35 cellular contexts compared by ENCODE assay signal in genomic region chr12:114850853-114851252, GRCh38.
"Had no signal": no experiment of that assay in that cellular context is flagged by ENCODE, and none has a peak within 500 bp of the region (broad histone marks: within the 10 kb centered on the region; RNA-seq: fewer than 3 reads in every experiment).

No MANE protein-coding gene starts in this region.

- H3K27ac Mint-ChIP-seq: activated B cell treated with CpG ODN at 0.5 μM for 24 hours; activated CD4-positive, alpha-beta memory T cell treated with anti-CD3 and anti-CD28 coated beads for 36 hours; activated CD4-positive, alpha-beta T cell treated with anti-CD3 and anti-CD28 coated beads, Interleukin-2, amount 10 ng/mL, durations not matched to agents 24 days and 14 days; activated CD8-positive, alpha-beta T cell treated with anti-CD3 and anti-CD28 coated beads for 36 hours; activated naive CD4-positive, alpha-beta T cell treated with anti-CD3 and anti-CD28 coated beads for 36 hours; activated naive CD4-positive, alpha-beta T cell treated with anti-CD3 and anti-CD28 coated beads, Interleukin-2, amount 50 U/mL, for 72 hours; activated naive CD8-positive, alpha-beta T cell treated with anti-CD3 and anti-CD28 coated beads for 36 hours; activated T-cell treated with anti-CD3 and anti-CD28 coated beads, Interleukin-2, amount 50 U/mL, for 72 hours; activated T-helper 1 cell treated with anti-CD3 and anti-CD28 coated beads, Interleukin-12 subunit alpha, Interleukin-12 subunit beta, Interleukin-2, Interleukin-4 antibody, amounts not matched to agents 30 ng/mL and 10 ng/mL and 1 ng/mL, durations not matched to agents 14 hours and 24 hours and 36 hours; activated T-helper 17 cell treated with anti-CD3 and anti-CD28 coated beads, Interleukin-2, amount 50 U/mL, for 72 hours; T-helper 1 cell treated with Interleukin-12 subunit alpha and Interleukin-12 subunit beta and Interleukin-4 antibody, amounts not matched to agents 30 μg/mL and 1 μg/mL, for 36 hours; T-helper 2 cell treated with Interferon-gamma antibody and Interleukin-4, amounts not matched to agents 5 μg/mL and 100 μg/mL, for 36 hours had no signal

- H3K27me3 ChIP-seq: adrenal gland, body of pancreas, brain microvascular endothelial cell, breast epithelium had no signal

- DNase-seq: activated B cell treated with CpG ODN at 0.5 μM for 24 hours; activated CD4-positive, alpha-beta memory T cell treated with anti-CD3 and anti-CD28 coated beads for 36 hours; activated CD4-positive, alpha-beta T cell treated with anti-CD3 and anti-CD28 coated beads for 4 hours; activated CD4-positive, alpha-beta T cell treated with anti-CD3 and anti-CD28 coated beads, Interleukin-2, amount 10 ng/mL, durations not matched to agents 24 days and 14 days; activated CD4-positive, alpha-beta T cell treated with anti-CD3 and anti-CD28 coated beads, Interleukin-2, amount 50 U/mL, for 1 hour; activated CD4-positive, alpha-beta T cell treated with anti-CD3 and anti-CD28 coated beads, Interleukin-2, amount 50 U/mL, for 4 hours; activated CD4-positive, CD25-positive, alpha-beta regulatory T cell treated with anti-CD3 and anti-CD28 coated beads, Interleukin-2, amount 50 U/mL, for 72 hours; activated CD8-positive, alpha-beta memory T cell treated with anti-CD3 and anti-CD28 coated beads, Interleukin-2, amount 50 U/mL, for 4 hours; activated CD8-positive, alpha-beta T cell treated with anti-CD3 and anti-CD28 coated beads for 36 hours; activated effector memory CD4-positive, alpha-beta T cell treated with anti-CD3 and anti-CD28 coated beads, Interleukin-2, amount 50 U/mL, for 16 hours; activated gamma-delta T cell treated with Interleukin-2 at 50 U/mL for 16 hours; activated naive CD4-positive, alpha-beta T cell; activated naive CD4-positive, alpha-beta T cell treated with anti-CD3 and anti-CD28 coated beads for 36 hours; activated naive CD4-positive, alpha-beta T cell treated with anti-CD3 and anti-CD28 coated beads, Interleukin-2, amount 50 U/mL, for 16 hours; activated naive CD8-positive, alpha-beta T cell treated with anti-CD3 and anti-CD28 coated beads for 36 hours; activated T-cell treated with anti-CD3 and anti-CD28 coated beads for 4 hours; activated T-cell treated with anti-CD3 and anti-CD28 coated beads, Interleukin-2, amount 50 U/mL, for 1 hour; activated T-cell treated with anti-CD3 and anti-CD28 coated beads, Interleukin-2, amount 50 U/mL, for 4 hours; activated T-cell treated with anti-CD3 and anti-CD28 coated beads, Interleukin-2, amount 50 U/mL, for 72 hours; adrenal gland; amniotic stem cell; aorta; body of pancreas; brain microvascular endothelial cell; central memory CD4-positive, alpha-beta T cell; T-helper 1 cell; T-helper 2 cell; T-helper 9 cell had no signal

- H3K4me3 Mint-ChIP-seq: activated B cell treated with CpG ODN at 0.5 μM for 24 hours; activated CD4-positive, alpha-beta memory T cell treated with anti-CD3 and anti-CD28 coated beads for 36 hours; activated CD4-positive, alpha-beta T cell treated with anti-CD3 and anti-CD28 coated beads, Interleukin-2, amount 10 ng/mL, durations not matched to agents 24 days and 14 days; activated CD8-positive, alpha-beta T cell treated with anti-CD3 and anti-CD28 coated beads for 36 hours; activated naive CD4-positive, alpha-beta T cell treated with anti-CD3 and anti-CD28 coated beads for 36 hours; activated naive CD8-positive, alpha-beta T cell treated with anti-CD3 and anti-CD28 coated beads for 36 hours; activated T-cell treated with anti-CD3 and anti-CD28 coated beads, Interleukin-2, amount 50 U/mL, for 4 hours; activated T-cell treated with anti-CD3 and anti-CD28 coated beads, Interleukin-2, amount 50 U/mL, for 72 hours; activated T-helper 1 cell treated with anti-CD3 and anti-CD28 coated beads, Interleukin-12 subunit alpha, Interleukin-12 subunit beta, Interleukin-2, Interleukin-4 antibody, amounts not matched to agents 30 ng/mL and 10 ng/mL and 1 ng/mL, durations not matched to agents 14 hours and 24 hours and 36 hours; activated T-helper 17 cell treated with anti-CD3 and anti-CD28 coated beads, Interleukin-2, amount 50 U/mL, for 72 hours; T-helper 1 cell treated with Interleukin-12 subunit alpha and Interleukin-12 subunit beta and Interleukin-4 antibody, amounts not matched to agents 30 μg/mL and 1 μg/mL, for 36 hours; T-helper 2 cell treated with Interferon-gamma antibody and Interleukin-4, amounts not matched to agents 5 μg/mL and 100 μg/mL, for 36 hours had no signal

- H3K27ac ChIP-seq: adrenal gland, body of pancreas, brain microvascular endothelial cell, breast epithelium, VCaP had no signal

- H3K4me1 ChIP-seq: body of pancreas, breast epithelium had no signal

- H3K9me3 ChIP-seq: adrenal gland had no signal

- H3K36me3 Mint-ChIP-seq: activated CD4-positive, alpha-beta memory T cell treated with anti-CD3 and anti-CD28 coated beads for 36 hours; activated naive CD4-positive, alpha-beta T cell treated with anti-CD3 and anti-CD28 coated beads, Interleukin-2, amount 50 U/mL, for 72 hours; activated naive CD8-positive, alpha-beta T cell treated with anti-CD3 and anti-CD28 coated beads for 36 hours had no signal

- H3K4me1 Mint-ChIP-seq: activated B cell treated with CpG ODN at 0.5 μM for 24 hours; activated CD4-positive, alpha-beta T cell treated with anti-CD3 and anti-CD28 coated beads, Interleukin-2, amount 10 ng/mL, durations not matched to agents 24 days and 14 days; activated naive CD8-positive, alpha-beta T cell treated with anti-CD3 and anti-CD28 coated beads for 36 hours; activated T-helper 17 cell treated with anti-CD3 and anti-CD28 coated beads, Interleukin-2, amount 50 U/mL, for 72 hours had no signal

- H3K36me3 ChIP-seq: adrenal gland, brain microvascular endothelial cell, breast epithelium had no signal

- H3K27me3 Mint-ChIP-seq: activated B cell treated with CpG ODN at 0.5 μM for 24 hours; activated CD4-positive, alpha-beta memory T cell treated with anti-CD3 and anti-CD28 coated beads for 36 hours; activated CD4-positive, alpha-beta T cell treated with anti-CD3 and anti-CD28 coated beads, Interleukin-2, amount 10 ng/mL, durations not matched to agents 24 days and 14 days; activated T-helper 17 cell treated with anti-CD3 and anti-CD28 coated beads, Interleukin-2, amount 50 U/mL, for 72 hours had no signal

- ATAC-seq: activated CD8-positive, alpha-beta T cell treated with anti-CD3 and anti-CD28 coated beads for 36 hours; activated naive CD4-positive, alpha-beta T cell treated with anti-CD3 and anti-CD28 coated beads, Interleukin-2, amount 50 U/mL, for 72 hours; activated T-cell treated with anti-CD3 and anti-CD28 coated beads, Interleukin-2, amount 50 U/mL, for 4 hours; activated T-cell treated with anti-CD3 and anti-CD28 coated beads, Interleukin-2, amount 50 U/mL, for 72 hours; activated T-helper 17 cell treated with anti-CD3 and anti-CD28 coated beads, Interleukin-2, amount 50 U/mL, for 72 hours; body of pancreas had no signal

- H3K4me3 ChIP-seq: adrenal gland, body of pancreas, breast epithelium had no signal
